Comparison of ENCODE assay signal across 9 cellular contexts in the genomic region with DNA sequence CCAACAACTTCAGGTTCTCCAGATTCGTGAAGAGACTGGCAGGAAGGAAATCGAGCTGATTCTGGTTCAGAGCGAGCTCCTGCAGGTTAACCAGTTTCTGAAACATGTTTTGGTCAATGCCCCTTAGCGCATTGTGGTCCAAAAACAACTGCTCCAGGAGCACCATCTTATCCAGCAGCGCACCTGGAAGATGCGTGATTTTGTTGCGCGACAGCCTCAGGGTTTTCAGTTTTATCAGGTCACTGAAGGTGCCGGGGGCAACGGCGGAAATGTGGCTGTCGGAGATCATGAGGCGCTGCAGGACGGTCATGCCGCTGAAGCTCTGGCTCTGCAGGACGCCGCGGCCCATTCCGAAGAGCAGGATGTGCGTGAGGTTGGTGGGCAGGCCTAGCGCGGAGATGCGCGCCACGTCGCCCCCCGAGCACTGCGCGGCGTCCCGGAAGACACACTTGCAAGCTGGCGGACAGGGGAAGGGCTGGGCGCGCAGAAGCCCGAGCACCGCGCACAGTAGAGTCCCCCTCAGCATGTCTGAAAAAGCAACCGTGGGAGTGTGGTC. TPM values are rescaled to one million over a fixed set of nuclear protein-coding genes. Genes with fewer than 3 reads are reported as not detected.
DNase-seq lines count a peak whose midpoint lies in the region; ATAC-seq, FAIRE-seq and TF ChIP-seq lines count a peak whose summit lies in the region.
"Had no signal": no experiment of that assay in that cellular context is flagged by ENCODE, and none has a peak within 500 bp of the region (broad histone marks: within the 10 kb centered on the region; RNA-seq: fewer than 3 reads in every experiment).

No MANE protein-coding gene starts in this region.

- no peak overlapping the region for H3K9ac ChIP-seq in endodermal cell (ENCODE audit: extremely low read depth, low read length, poor library complexity, severe bottlenecking)

- TF ChIP-seq POLR2A in GM12891 (IDR thresholded peaks at IDR 0.05; ENCODE audit: low read depth, low read length), result no peak

- FAIRE-seq in GM12891 (lab: Jason Lieb, UNC), result peak; percentile 45

- peak overlapping the region; percentile 35 for H3K4me3 ChIP-seq in endodermal cell (ENCODE audit: low read length)

- H3K27me3 ChIP-seq in endodermal cell (ENCODE audit: control insufficient read depth, insufficient read depth, low read length, poor library complexity, severe bottlenecking), result peaks cover 54% of the 10 kb centered on the region

- DNase-seq in GM12891 (ENCODE audit: insufficient read length, low spot score), result no peak
- DNase-seq in activated CD8-positive, alpha-beta T cell treated with anti-CD3 and anti-CD28 coated beads, Interleukin-2, amount 10 ng/mL, durations not matched to agents 7 days and 5 days, result peak; percentile 68
- DNase-seq in endodermal cell, result peak; percentile 79
- DNase-seq in sciatic nerve (ENCODE audit: low spot score), result no peak
- no peak for DNase-seq in NCI-H446 treated with DMSO at 0.1 percent for 48 hours (lab: John Stamatoyannopoulos, UW)
- DNase-seq in NCI-H1092 (lab: John Stamatoyannopoulos, UW), result no peak

- CTCF ChIA-PET in activated CD8-positive, alpha-beta T cell treated with anti-CD3 and anti-CD28 coated beads, Interleukin-2, amount 10 ng/mL, durations not matched to agents 7 days and 5 days (lab: Charles Lee), result interaction anchor here (0.6 to 4.7 kb wide), 12 partner anchors 9 to 1783 kb away, joined by 3 to 35 read pairs (median 4); no protein-coding TSS in a partner anchor

- H3K9me3 ChIP-seq in endodermal cell (ENCODE audit: control insufficient read depth, low read length), result no peaks in the 10 kb centered on the region

- 14 to 18% methylated on average over 15 to 38 of the region's 38 CpGs for WGBS in endodermal cell (ENCODE audit: insufficient coverage in 1 of 2, insufficient read length in 1 of 2), 2 experiments

- no peaks in the 10 kb centered on the region for H3K9me3 Mint-ChIP-seq in activated CD8-positive, alpha-beta T cell treated with anti-CD3 and anti-CD28 coated beads, Interleukin-2, amount 10 ng/mL, durations not matched to agents 7 days and 5 days (ENCODE audit: insufficient read depth)
- no peaks in the 10 kb centered on the region for H3K9me3 Mint-ChIP-seq in endodermal cell

- no peak for TF ChIP-seq CTCF in endodermal cell (conservative IDR thresholded peaks at IDR 0.05)

- intact Hi-C loops in sciatic nerve (cut with DNase I), result no loop called here

- peaks cover 2% of the 10 kb centered on the region for H3K36me3 ChIP-seq in endodermal cell (ENCODE audit: control insufficient read depth, insufficient read depth, low read length)

- H3K36me3 Mint-ChIP-seq in activated CD8-positive, alpha-beta T cell treated with anti-CD3 and anti-CD28 coated beads, Interleukin-2, amount 10 ng/mL, durations not matched to agents 7 days and 5 days (ENCODE audit: low read depth), result no peaks in the 10 kb centered on the region
- H3K36me3 Mint-ChIP-seq in endodermal cell (ENCODE audit: low read depth), result no peaks in the 10 kb centered on the region

- ATAC-seq in activated CD8-positive, alpha-beta T cell treated with anti-CD3 and anti-CD28 coated beads, Interleukin-2, amount 10 ng/mL, durations not matched to agents 7 days and 5 days, result peak; percentile 52
- ATAC-seq in sciatic nerve (peak; percentile 37), HG03439 (IDR thresholded peaks at IDR 0.05; ENCODE audit: unreplicated experiment) (no peak), HG03565 (IDR thresholded peaks at IDR 0.05; ENCODE audit: unreplicated experiment) (no peak)

- peak overlapping the region; percentile 78 for H3K27ac Mint-ChIP-seq in activated CD8-positive, alpha-beta T cell treated with anti-CD3 and anti-CD28 coated beads, Interleukin-2, amount 10 ng/mL, durations not matched to agents 7 days and 5 days
- no peak overlapping the region for H3K27ac Mint-ChIP-seq in endodermal cell

- peaks cover 50% of the 10 kb centered on the region for H3K4me1 Mint-ChIP-seq in activated CD8-positive, alpha-beta T cell treated with anti-CD3 and anti-CD28 coated beads, Interleukin-2, amount 10 ng/mL, durations not matched to agents 7 days and 5 days (ENCODE audit: low read depth)
- peaks cover 7% of the 10 kb centered on the region for H3K4me1 Mint-ChIP-seq in endodermal cell

- POLR2A ChIA-PET in activated CD8-positive, alpha-beta T cell treated with anti-CD3 and anti-CD28 coated beads, Interleukin-2, amount 10 ng/mL, durations not matched to agents 7 days and 5 days (lab: Charles Lee), result interaction anchor here (0.7 to 1.4 kb wide), 2 partner anchors 65 to 90 kb away, joined by 3 read pairs; no protein-coding TSS in a partner anchor

- peaks cover 17% of the 10 kb centered on the region for H3K27me3 Mint-ChIP-seq in activated CD8-positive, alpha-beta T cell treated with anti-CD3 and anti-CD28 coated beads, Interleukin-2, amount 10 ng/mL, durations not matched to agents 7 days and 5 days (ENCODE audit: low read depth)
- peaks cover 37% of the 10 kb centered on the region for H3K27me3 Mint-ChIP-seq in endodermal cell (ENCODE audit: insufficient read depth)

- peaks cover 10% of the 10 kb centered on the region for H3K4me1 ChIP-seq in endodermal cell (ENCODE audit: control insufficient read depth, insufficient read depth, low read length)

- no peak overlapping the region for H3K27ac ChIP-seq in endodermal cell (ENCODE audit: low read depth, low read length)

- peak overlapping the region; percentile 75 for H3K4me3 Mint-ChIP-seq in activated CD8-positive, alpha-beta T cell treated with anti-CD3 and anti-CD28 coated beads, Interleukin-2, amount 10 ng/mL, durations not matched to agents 7 days and 5 days
- peak overlapping the region; percentile 29 for H3K4me3 Mint-ChIP-seq in endodermal cell

TF ChIP-seq in GM12891, 5 proteins besides CTCF, POLR2A, EP300 and RAD21:
- no peak for TF ChIP-seq TAF1 (IDR thresholded peaks at IDR 0.05; ENCODE audit: low read depth, low read length)
- no peak for TF ChIP-seq POLR2AphosphoS5 (IDR thresholded peaks at IDR 0.05; ENCODE audit: low read depth, low read length)
- TF ChIP-seq SPI1 (IDR thresholded peaks at IDR 0.05; ENCODE audit: low read depth, low read length), result no peak
- TF ChIP-seq PAX5 (IDR thresholded peaks at IDR 0.05; ENCODE audit: insufficient read depth, low read length, severe bottlenecking), result no peak
- no peak for TF ChIP-seq POU2F2 (IDR thresholded peaks at IDR 0.05; ENCODE audit: low read depth, low read length)

RNA-seq across cellular contexts. Expression of gene GP5, which starts 1.2 kb away (rescaled TPM):
- not detected for polyA plus RNA-seq in GM12891 (2012; ENCODE audit: low read depth, missing spikeins)
- total RNA-seq in activated CD8-positive, alpha-beta T cell treated with anti-CD3 and anti-CD28 coated beads, Interleukin-2, amount 10 ng/mL, durations not matched to agents 7 days and 5 days, result 1 to 10 TPM; 1.3 to 1.4 TPM
- total RNA-seq in endodermal cell (under 1 TPM; 0.09 to 0.13 TPM), sciatic nerve (0.09 TPM)
- polyA plus RNA-seq in endodermal cell (2013, experiment 1 of 2), result 0.07 TPM
- 0.08 TPM for polyA plus RNA-seq in endodermal cell (2013, experiment 2 of 2)
- total RNA-seq: subcutaneous adipose tissue had no signal

RNA-seq across cellular contexts. Expression of gene LRRC15, which starts 28.3 kb away (rescaled TPM):
- not detected for polyA plus RNA-seq in GM12891 (2012; ENCODE audit: low read depth, missing spikeins)
- not detected for total RNA-seq in activated CD8-positive, alpha-beta T cell treated with anti-CD3 and anti-CD28 coated beads, Interleukin-2, amount 10 ng/mL, durations not matched to agents 7 days and 5 days
- total RNA-seq in endodermal cell (under 1 TPM in 1 of 2 donors, not detected in 1; 0.11 TPM), sciatic nerve (0.18 TPM)
- polyA plus RNA-seq in endodermal cell (2013, experiment 1 of 2), result 0.07 TPM
- polyA plus RNA-seq in endodermal cell (2013, experiment 2 of 2), result 0.25 TPM

RNA-seq across cellular contexts. Expression of gene CPN2, which starts 46.7 kb away (rescaled TPM):
- not detected for polyA plus RNA-seq in GM12891 (2012; ENCODE audit: low read depth, missing spikeins)
- not detected for total RNA-seq in activated CD8-positive, alpha-beta T cell treated with anti-CD3 and anti-CD28 coated beads, Interleukin-2, amount 10 ng/mL, durations not matched to agents 7 days and 5 days
- total RNA-seq in endodermal cell (under 1 TPM in 1 of 2 donors, not detected in 1; 0.22 TPM), sciatic nerve (not detected)
- polyA plus RNA-seq in endodermal cell (2013, experiment 1 of 2), result 0.11 TPM
- not detected for polyA plus RNA-seq in endodermal cell (2013, experiment 2 of 2)

Comparison
In these comparisons a context has a peak if more than half of its experiments do, and no peak if none do; other contexts are left out.
1. DNase-seq: peak in activated CD8-positive, alpha-beta T cell treated with anti-CD3 and anti-CD28 coated beads, Interleukin-2, amount 10 ng/mL, durations not matched to agents 7 days and 5 days (single experiment) and endodermal cell (single experiment); none in GM12891 (single experiment), sciatic nerve (single experiment), NCI-H446 treated with DMSO at 0.1 percent for 48 hours (single experiment) and NCI-H1092 (single experiment).
2. ATAC-seq: peak in activated CD8-positive, alpha-beta T cell treated with anti-CD3 and anti-CD28 coated beads, Interleukin-2, amount 10 ng/mL, durations not matched to agents 7 days and 5 days (single experiment) and sciatic nerve (single experiment); none in HG03439 (single experiment) and HG03565 (single experiment).